ENCODE assay signal across 8 cellular contexts in the genomic region with DNA sequence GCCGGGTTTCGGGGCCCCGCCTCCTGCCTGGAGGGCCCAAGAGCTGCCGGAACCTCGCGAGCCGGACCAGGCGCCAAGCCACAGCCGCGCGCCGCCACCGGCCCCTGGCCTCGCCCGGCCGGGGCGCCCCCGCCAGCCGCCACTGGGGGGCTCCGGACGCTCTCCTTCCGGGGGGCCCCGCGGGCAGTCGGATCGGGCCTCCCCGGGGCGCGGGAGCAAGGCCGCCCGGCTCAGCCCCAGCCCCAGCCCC. TPM values are rescaled to one million over a fixed set of nuclear protein-coding genes. Genes with fewer than 3 reads are reported as not detected.
DNase-seq lines count a peak whose midpoint lies in the region; ATAC-seq and TF ChIP-seq lines count a peak whose summit lies in the region.

No MANE protein-coding gene starts in this region.

- peak in 3 of 7 experiments; percentile 8 to 52 (median 46) for TF ChIP-seq CTCF in body of pancreas (IDR thresholded peaks at IDR 0.05)

- H3K27me3 ChIP-seq in body of pancreas = no peaks in the 10 kb centered on the region

- WGBS in body of pancreas, 2 donors = 0% methylated on average over 12 of the region's 31 CpGs; no CpG with 5 or more reads in 1 of the 2 donors

- peaks cover 23% of the 10 kb centered on the region for H3K4me1 ChIP-seq in body of pancreas

- ATAC-seq in HG02884 (IDR thresholded peaks at IDR 0.05; ENCODE audit: unreplicated experiment) = peak; percentile 38
- ATAC-seq in body of pancreas = peak; percentile 76

- H3K4me3 ChIP-seq in body of pancreas = peak overlapping the region in 1 of 2 donors; percentile 13

- peak overlapping the region; percentile 96 to 99 (median 98) for H3K27ac ChIP-seq in body of pancreas

- H3K9me3 ChIP-seq in body of pancreas = no peaks in the 10 kb centered on the region

- peak; percentile 23 to 32 for DNase-seq in stimulated activated CD4-positive, alpha-beta T cell treated with anti-CD3 and anti-CD28 coated beads, Interleukin-1b, Interleukin-23, amount 100 ng/mL, for 1 hour (ENCODE audit: low read depth in 2 of 2)
- no peak for DNase-seq in stimulated activated CD4-positive, alpha-beta T cell treated with anti-CD3 and anti-CD28 coated beads, Interleukin-12 subunit alpha, Interleukin-12 subunit beta, amount 100 ng/mL, for 4 hours
- DNase-seq in OCI-M2 (lab: John Stamatoyannopoulos, UW; ENCODE audit: unreplicated experiment) (peak; percentile 33), body of pancreas (peak; percentile 85 to 88 (median 86)), iris pigment epithelial cell (ENCODE audit: low read depth) (peak; percentile 86), NCI-H510A treated with DMSO at 0.1 percent for 48 hours (lab: John Stamatoyannopoulos, UW) (no peak)
- DNase-seq in stimulated activated CD4-positive, alpha-beta T cell treated with anti-CD3 and anti-CD28 coated beads, Interleukin-4, amount 100 ng/mL, for 24 hours = peak; percentile 66

- intact Hi-C loops in body of pancreas (cut with DNase I) = no loop called here

- TF ChIP-seq POLR2A in body of pancreas (IDR thresholded peaks at IDR 0.05) = no peak

- H3K36me3 ChIP-seq in body of pancreas (replicated peaks in 1 of 2; ENCODE audit: insufficient read depth in 1 of 2, low read depth in 2 of 2) = no peaks in the 10 kb centered on the region

RNA-seq across cellular contexts. Expression of a gene that starts 17.4 kb away (rescaled TPM):
- 10 to 100 TPM; 30.3 to 30.9 TPM for total RNA-seq in body of pancreas

RNA-seq across cellular contexts. Expression of a gene that starts 45.9 kb away (rescaled TPM):
- 1 to 10 TPM; 4.7 to 6.9 TPM for total RNA-seq in body of pancreas

Comparison
In these comparisons a context has a peak if more than half of its experiments do, and no peak if none do; other contexts are left out.
1. DNase-seq: peak in stimulated activated CD4-positive, alpha-beta T cell treated with anti-CD3 and anti-CD28 coated beads, Interleukin-1b, Interleukin-23, amount 100 ng/mL, for 1 hour (2 of 2), OCI-M2 (single experiment), body of pancreas (4 of 4), iris pigment epithelial cell (single experiment) and stimulated activated CD4-positive, alpha-beta T cell treated with anti-CD3 and anti-CD28 coated beads, Interleukin-4, amount 100 ng/mL, for 24 hours (single experiment); none in stimulated activated CD4-positive, alpha-beta T cell treated with anti-CD3 and anti-CD28 coated beads, Interleukin-12 subunit alpha, Interleukin-12 subunit beta, amount 100 ng/mL, for 4 hours (single experiment) and NCI-H510A treated with DMSO at 0.1 percent for 48 hours (single experiment).